ENCODE assay signal across 1 cellular context in the genomic region with DNA sequence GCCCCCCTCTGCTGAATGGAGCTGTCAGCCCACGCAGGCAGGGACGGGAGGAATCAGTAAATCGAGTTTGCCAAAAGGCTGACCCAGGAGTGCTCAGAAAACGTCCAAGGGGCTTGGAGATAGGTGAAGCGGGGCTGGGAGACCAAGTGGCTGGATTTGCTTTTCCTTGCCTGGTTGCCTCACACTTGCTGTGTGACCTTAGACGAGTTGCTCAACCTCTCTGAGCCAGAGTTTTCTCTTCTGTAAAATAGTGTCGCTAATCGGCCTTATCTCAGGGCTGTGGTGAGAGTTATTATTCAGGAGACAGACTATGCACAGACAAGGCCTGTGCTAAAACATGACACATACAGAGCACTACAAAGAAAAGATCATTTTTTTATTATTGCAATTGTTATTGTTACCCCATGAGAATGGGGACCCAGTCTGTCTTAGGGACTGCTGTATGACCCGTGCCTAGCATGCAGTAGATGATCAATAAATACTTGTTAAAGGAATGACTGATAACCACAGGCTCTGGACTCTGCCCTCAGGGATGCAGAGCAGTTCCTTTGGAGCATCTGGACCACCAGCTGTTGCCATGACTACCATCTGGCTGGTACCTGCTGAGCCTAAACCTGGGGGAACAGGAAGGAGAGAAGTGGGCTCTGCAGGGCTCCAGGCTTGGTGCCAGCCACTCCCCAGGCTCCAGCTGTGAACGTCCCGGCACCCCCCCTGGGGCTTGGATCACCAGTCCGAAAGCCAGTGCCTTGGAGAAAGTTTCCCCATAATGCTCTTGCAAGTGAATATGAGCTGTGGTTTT.
TF ChIP-seq lines count a peak whose summit lies in the region.

No MANE protein-coding gene starts in this region.

TF ChIP-seq in K562, 482 proteins besides CTCF, POLR2A, EP300 and RAD21 (continues in another document):
- TF ChIP-seq RBM22 (IDR thresholded peaks at IDR 0.05; ENCODE audit: low read depth, low read length, poor library complexity, severe bottlenecking) (no peak), BCOR (IDR thresholded peaks at IDR 0.05) (peak; percentile 99), ETS1 (conservative IDR thresholded peaks at IDR 0.05; ENCODE audit: control insufficient read depth, low read depth, low read length) (no peak), SMARCA5 (IDR thresholded peaks at IDR 0.05) (peak; percentile 96), NCOA1 (IDR thresholded peaks at IDR 0.05; ENCODE audit: low read depth) (no peak), EGR1 (conservative IDR thresholded peaks at IDR 0.05) (peak; percentile 28; the same call in 1 of the 2 replicates), PTBP1 (IDR thresholded peaks at IDR 0.05; ENCODE audit: low read depth, low read length) (peak; percentile 88), TAF15 (IDR thresholded peaks at IDR 0.05; ENCODE audit: low read depth, low read length) (no peak), NR3C1 (CRISPR knock-in tag; IDR thresholded peaks at IDR 0.05) (no peak), XRCC5 (IDR thresholded peaks at IDR 0.05; ENCODE audit: low read depth, low read length) (0 out of 2 replicates have a peak, but pooled peaks have one; percentile 28), MAZ (CRISPR knock-in tag; conservative IDR thresholded peaks at IDR 0.05 in 1 of 2, IDR thresholded peaks at IDR 0.05 in 1 of 2) (no peak), RBM17 (IDR thresholded peaks at IDR 0.05; ENCODE audit: borderline replicate concordance, low read depth, low read length) (no peak), RBM25 (IDR thresholded peaks at IDR 0.05; ENCODE audit: low read depth, low read length, severe bottlenecking) (peak; percentile 99), PRDM10 (IDR thresholded peaks at IDR 0.05; ENCODE audit: partially characterized antibody) (no peak), HDAC6 (IDR thresholded peaks at IDR 0.05; ENCODE audit: low read depth, low read length) (no peak), ZNF589 (CRISPR knock-in tag; IDR thresholded peaks at IDR 0.05; ENCODE audit: low read depth) (no peak), CBX8 (IDR thresholded peaks at IDR 0.05; ENCODE audit: borderline replicate concordance, extremely low read depth, low read depth, low read length, poor library complexity, severe bottlenecking) (no peak), BRD9 (IDR thresholded peaks at IDR 0.05; ENCODE audit: low read depth, partially characterized antibody) (peak; percentile 87), HDAC2 (IDR thresholded peaks at IDR 0.05) (peak; percentile 91), NFIC (IDR thresholded peaks at IDR 0.05) (no peak), RFX1 (IDR thresholded peaks at IDR 0.05) (peak; percentile 90), NR2C1 (IDR thresholded peaks at IDR 0.05) (no peak), NR2C1 (tag; IDR thresholded peaks at IDR 0.05) (no peak), U2AF2 (optimal IDR thresholded peaks at IDR 0.05; ENCODE audit: low read depth, low read length) (no peak), RBBP5 (IDR thresholded peaks at IDR 0.05; ENCODE audit: borderline replicate concordance, insufficient read depth, low read length, poor library complexity, severe bottlenecking) (no peak), ZNF24 (IDR thresholded peaks at IDR 0.05) (no peak), ADNP (tag; IDR thresholded peaks at IDR 0.05) (0 out of 2 replicates have a peak, but pooled peaks have one; percentile 35), PTRF (tag; IDR thresholded peaks at IDR 0.05) (no peak), ZNF12 (CRISPR knock-in tag; IDR thresholded peaks at IDR 0.05) (no peak), CEBPB (tag; IDR thresholded peaks at IDR 0.05) (peak; percentile 70; the same call in 1 of the 2 replicates), ZNF175 (CRISPR knock-in tag; IDR thresholded peaks at IDR 0.05; ENCODE audit: low read depth) (no peak), ELF4 (CRISPR knock-in tag; IDR thresholded peaks at IDR 0.05) (no peak), NEUROD1 (IDR thresholded peaks at IDR 0.05; ENCODE audit: borderline replicate concordance, low read depth, low read length, partially characterized antibody) (no peak), CEBPG (CRISPR knock-in tag; IDR thresholded peaks at IDR 0.05) (0 out of 2 replicates have a peak, but pooled peaks have one; percentile 37), CEBPG (tag; conservative IDR thresholded peaks at IDR 0.05 in 1 of 2, IDR thresholded peaks at IDR 0.05 in 1 of 2) (peak in 1 of 2 experiments; percentile 69; a peak in 3 of 4 replicates), CXXC5 (CRISPR knock-in tag; IDR thresholded peaks at IDR 0.05) (no peak), ZNF561 (CRISPR knock-in tag; conservative IDR thresholded peaks at IDR 0.05) (no peak), PHTF2 (CRISPR knock-in tag; IDR thresholded peaks at IDR 0.05) (no peak), ATF3 (IDR thresholded peaks at IDR 0.05) (no peak), ATF3 (CRISPR knock-in tag; conservative IDR thresholded peaks at IDR 0.05) (no peak), PREB (CRISPR knock-in tag; IDR thresholded peaks at IDR 0.05) (no peak), NCOA4 (IDR thresholded peaks at IDR 0.05; ENCODE audit: partially characterized antibody) (no peak), DEAF1 (CRISPR knock-in tag; IDR thresholded peaks at IDR 0.05) (no peak), ZNF354B (CRISPR knock-in tag; IDR thresholded peaks at IDR 0.05) (no peak)
- TF ChIP-seq, protein P1, sequence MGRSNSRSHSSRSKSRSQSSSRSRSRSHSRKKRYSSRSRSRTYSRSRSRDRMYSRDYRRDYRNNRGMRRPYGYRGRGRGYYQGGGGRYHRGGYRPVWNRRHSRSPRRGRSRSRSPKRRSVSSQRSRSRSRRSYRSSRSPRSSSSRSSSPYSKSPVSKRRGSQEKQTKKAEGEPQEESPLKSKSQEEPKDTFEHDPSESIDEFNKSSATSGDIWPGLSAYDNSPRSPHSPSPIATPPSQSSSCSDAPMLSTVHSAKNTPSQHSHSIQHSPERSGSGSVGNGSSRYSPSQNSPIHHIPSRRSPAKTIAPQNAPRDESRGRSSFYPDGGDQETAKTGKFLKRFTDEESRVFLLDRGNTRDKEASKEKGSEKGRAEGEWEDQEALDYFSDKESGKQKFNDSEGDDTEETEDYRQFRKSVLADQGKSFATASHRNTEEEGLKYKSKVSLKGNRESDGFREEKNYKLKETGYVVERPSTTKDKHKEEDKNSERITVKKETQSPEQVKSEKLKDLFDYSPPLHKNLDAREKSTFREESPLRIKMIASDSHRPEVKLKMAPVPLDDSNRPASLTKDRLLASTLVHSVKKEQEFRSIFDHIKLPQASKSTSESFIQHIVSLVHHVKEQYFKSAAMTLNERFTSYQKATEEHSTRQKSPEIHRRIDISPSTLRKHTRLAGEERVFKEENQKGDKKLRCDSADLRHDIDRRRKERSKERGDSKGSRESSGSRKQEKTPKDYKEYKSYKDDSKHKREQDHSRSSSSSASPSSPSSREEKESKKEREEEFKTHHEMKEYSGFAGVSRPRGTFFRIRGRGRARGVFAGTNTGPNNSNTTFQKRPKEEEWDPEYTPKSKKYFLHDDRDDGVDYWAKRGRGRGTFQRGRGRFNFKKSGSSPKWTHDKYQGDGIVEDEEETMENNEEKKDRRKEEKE (IDR thresholded peaks at IDR 0.05; ENCODE audit: borderline replicate concordance in 1 of 2, control insufficient read depth in 1 of 2, low read depth in 2 of 2, low read length in 1 of 2) = no peak
- TF ChIP-seq, protein P2, sequence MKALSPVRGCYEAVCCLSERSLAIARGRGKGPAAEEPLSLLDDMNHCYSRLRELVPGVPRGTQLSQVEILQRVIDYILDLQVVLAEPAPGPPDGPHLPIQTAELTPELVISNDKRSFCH (CRISPR knock-in tag; IDR thresholded peaks at IDR 0.05) = no peak
- TF ChIP-seq, protein P2 (tag; IDR thresholded peaks at IDR 0.05) = no peak
- TF ChIP-seq, protein P3, sequence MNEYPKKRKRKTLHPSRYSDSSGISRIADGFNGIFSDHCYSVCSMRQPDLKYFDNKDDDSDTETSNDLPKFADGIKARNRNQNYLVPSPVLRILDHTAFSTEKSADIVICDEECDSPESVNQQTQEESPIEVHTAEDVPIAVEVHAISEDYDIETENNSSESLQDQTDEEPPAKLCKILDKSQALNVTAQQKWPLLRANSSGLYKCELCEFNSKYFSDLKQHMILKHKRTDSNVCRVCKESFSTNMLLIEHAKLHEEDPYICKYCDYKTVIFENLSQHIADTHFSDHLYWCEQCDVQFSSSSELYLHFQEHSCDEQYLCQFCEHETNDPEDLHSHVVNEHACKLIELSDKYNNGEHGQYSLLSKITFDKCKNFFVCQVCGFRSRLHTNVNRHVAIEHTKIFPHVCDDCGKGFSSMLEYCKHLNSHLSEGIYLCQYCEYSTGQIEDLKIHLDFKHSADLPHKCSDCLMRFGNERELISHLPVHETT (CRISPR knock-in tag; conservative IDR thresholded peaks at IDR 0.05 in 1 of 2, IDR thresholded peaks at IDR 0.05 in 1 of 2) = no peak
- TF ChIP-seq, protein P4, sequence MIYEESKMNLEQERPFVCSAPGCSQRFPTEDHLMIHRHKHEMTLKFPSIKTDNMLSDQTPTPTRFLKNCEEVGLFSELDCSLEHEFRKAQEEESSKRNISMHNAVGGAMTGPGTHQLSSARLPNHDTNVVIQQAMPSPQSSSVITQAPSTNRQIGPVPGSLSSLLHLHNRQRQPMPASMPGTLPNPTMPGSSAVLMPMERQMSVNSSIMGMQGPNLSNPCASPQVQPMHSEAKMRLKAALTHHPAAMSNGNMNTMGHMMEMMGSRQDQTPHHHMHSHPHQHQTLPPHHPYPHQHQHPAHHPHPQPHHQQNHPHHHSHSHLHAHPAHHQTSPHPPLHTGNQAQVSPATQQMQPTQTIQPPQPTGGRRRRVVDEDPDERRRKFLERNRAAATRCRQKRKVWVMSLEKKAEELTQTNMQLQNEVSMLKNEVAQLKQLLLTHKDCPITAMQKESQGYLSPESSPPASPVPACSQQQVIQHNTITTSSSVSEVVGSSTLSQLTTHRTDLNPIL (CRISPR knock-in tag; IDR thresholded peaks at IDR 0.05) = no peak
